Comparison of ENCODE assay signal across 14 cellular contexts in the genomic region with DNA sequence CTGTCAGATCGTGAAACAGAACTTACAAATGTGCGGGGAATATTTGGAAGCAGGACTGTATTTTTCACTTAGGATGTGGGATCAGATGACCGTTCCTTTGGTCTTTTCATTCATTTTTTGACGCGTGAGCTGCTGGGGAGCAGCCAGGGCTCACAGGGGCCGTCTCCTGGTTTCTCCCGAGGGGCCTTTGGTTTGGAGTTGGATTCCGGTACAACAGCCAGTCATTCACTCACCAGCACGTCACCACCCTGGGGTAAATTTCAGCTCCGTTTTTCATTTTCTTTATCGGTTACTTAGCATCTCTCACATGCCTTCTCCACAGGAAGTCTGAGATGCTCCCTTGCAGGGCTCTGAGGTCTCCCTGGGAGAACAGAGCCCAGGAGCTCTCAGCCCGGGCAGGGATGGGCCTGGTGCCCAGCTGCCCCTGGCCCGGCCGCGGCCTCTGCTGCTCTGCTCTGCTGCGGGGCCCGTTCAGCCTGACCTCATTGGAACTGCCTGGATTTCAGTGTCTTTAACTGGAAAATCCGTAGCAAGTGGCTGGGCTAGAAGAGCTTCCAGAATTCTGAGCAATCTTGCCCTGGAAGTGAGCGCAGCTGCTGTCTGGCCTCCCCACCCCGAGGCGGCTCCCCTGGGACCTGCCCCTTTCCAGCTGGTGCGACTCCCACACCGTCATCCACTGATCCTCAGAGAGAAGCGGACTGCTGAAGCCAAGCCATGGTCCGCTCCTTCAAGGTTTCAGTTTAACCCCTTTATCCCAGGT.
A peak's percentile ranks its signal among the peaks of the same experiment; 100 is the strongest.
DNase-seq lines count a peak whose midpoint lies in the region; ATAC-seq and TF ChIP-seq lines count a peak whose summit lies in the region.
"Had no signal": no experiment of that assay in that cellular context is flagged by ENCODE, and none has a peak within 500 bp of the region (broad histone marks: within the 10 kb centered on the region; RNA-seq: fewer than 3 reads in every experiment).

No MANE protein-coding gene starts in this region.

- H3K27ac ChIP-seq in thyroid gland: no peak overlapping the region
- H3K27ac ChIP-seq: SK-N-MC had no signal

- intact Hi-C loops in thyroid gland (cut with DNase I): no loop called here

- H3K27ac Mint-ChIP-seq in brain: peak overlapping the region in 4 of 5 experiments; percentile 28 to 86 (median 68)
- no peak overlapping the region for H3K27ac Mint-ChIP-seq in activated naive CD4-positive, alpha-beta T cell treated with anti-CD3 and anti-CD28 coated beads, Interleukin-2, amount 50 U/mL, for 72 hours
- H3K27ac Mint-ChIP-seq: activated CD8-positive, alpha-beta T cell treated with anti-CD3 and anti-CD28 coated beads for 36 hours; dendritic cell treated with granulocyte-macrophage colony-stimulating factor and Interleukin-4, amounts not matched to agents 40 ng/mL and 50 ng/mL, for 4 days had no signal

- H3K36me3 Mint-ChIP-seq in brain: no peaks in the 10 kb centered on the region
- no peaks in the 10 kb centered on the region for H3K36me3 Mint-ChIP-seq in activated naive CD4-positive, alpha-beta T cell treated with anti-CD3 and anti-CD28 coated beads, Interleukin-2, amount 50 U/mL, for 72 hours

- H3K4me3 Mint-ChIP-seq in brain: no peak overlapping the region
- H3K4me3 Mint-ChIP-seq: activated CD8-positive, alpha-beta T cell treated with anti-CD3 and anti-CD28 coated beads for 36 hours; dendritic cell treated with granulocyte-macrophage colony-stimulating factor and Interleukin-4, amounts not matched to agents 40 ng/mL and 50 ng/mL, for 4 days had no signal

- H3K9me3 ChIP-seq in BE2C (0 out of 2 replicates have a peak, but pooled peaks cover 3% of the 10 kb centered on the region), thyroid gland (no peaks in the 10 kb centered on the region)
- H3K9me3 ChIP-seq: transverse colon had no signal

- H3K27me3 Mint-ChIP-seq in brain: no peaks in the 10 kb centered on the region
- H3K27me3 Mint-ChIP-seq: dendritic cell treated with granulocyte-macrophage colony-stimulating factor and Interleukin-4, amounts not matched to agents 40 ng/mL and 50 ng/mL, for 4 days had no signal

- 63 to 70% methylated on average over 20 to 21 of the region's 25 CpGs for WGBS in thyroid gland, 2 donors

- H3K27me3 ChIP-seq in BE2C (no peaks in the 10 kb centered on the region), thyroid gland (no peaks in the 10 kb centered on the region)
- H3K27me3 ChIP-seq: transverse colon had no signal

- TF ChIP-seq CTCF in BE2C (IDR thresholded peaks at IDR 0.05; ENCODE audit: low read depth, low read length) (no peak), brain (conservative IDR thresholded peaks at IDR 0.05) (no peak), thyroid gland (IDR thresholded peaks at IDR 0.05) (no peak)

- H3K36me3 ChIP-seq in BE2C (no peaks in the 10 kb centered on the region), thyroid gland (no peaks in the 10 kb centered on the region)
- H3K36me3 ChIP-seq: transverse colon had no signal

- peaks cover 29% of the 10 kb centered on the region for H3K4me1 Mint-ChIP-seq in brain

- H3K4me1 ChIP-seq in BE2C (peaks cover 22% of the 10 kb centered on the region), thyroid gland (no peaks in the 10 kb centered on the region)

- ATAC-seq in left lobe of liver: no peak
- ATAC-seq in activated naive CD4-positive, alpha-beta T cell treated with anti-CD3 and anti-CD28 coated beads, Interleukin-2, amount 50 U/mL, for 72 hours: no peak
- ATAC-seq in GM18868 (IDR thresholded peaks at IDR 0.05; ENCODE audit: unreplicated experiment): no peak
- ATAC-seq: activated CD8-positive, alpha-beta T cell treated with anti-CD3 and anti-CD28 coated beads for 36 hours had no signal

- DNase-seq in BE2C (peak; percentile 93), NCI-H2171 (lab: John Stamatoyannopoulos, UW) (peak; percentile 79), left lobe of liver (ENCODE audit: low spot score) (peak; percentile 39), HUDEP-2 (lab: John Stamatoyannopoulos, UW; ENCODE audit: unreplicated experiment in 76 of 76) (no peak), thyroid gland (no peak)
- DNase-seq in activated naive CD4-positive, alpha-beta T cell treated with anti-CD3 and anti-CD28 coated beads, Interleukin-2, amount 50 U/mL, for 72 hours (ENCODE audit: low spot score in 2 of 2): no peak
- DNase-seq: activated CD8-positive, alpha-beta T cell treated with anti-CD3 and anti-CD28 coated beads for 36 hours; NCI-H2029 treated with DMSO at 0.1 percent for 48 hours; stimulated activated CD4-positive, alpha-beta T cell treated with anti-CD3 and anti-CD28 coated beads, Interleukin-2, amount 100 ng/mL, for 48 hours had no signal

- TF ChIP-seq POLR2A in thyroid gland (IDR thresholded peaks at IDR 0.05): no peak

- H3K9me3 Mint-ChIP-seq in brain: peaks cover 0 to 9% (median 4%) of the 10 kb centered on the region in 5 experiments
- no peaks in the 10 kb centered on the region for H3K9me3 Mint-ChIP-seq in activated naive CD4-positive, alpha-beta T cell treated with anti-CD3 and anti-CD28 coated beads, Interleukin-2, amount 50 U/mL, for 72 hours
- H3K9me3 Mint-ChIP-seq: activated CD8-positive, alpha-beta T cell treated with anti-CD3 and anti-CD28 coated beads for 36 hours had no signal

- H3K4me3 ChIP-seq in BE2C (ENCODE audit: low read depth, low read length): peak overlapping the region; percentile 41
- H3K4me3 ChIP-seq in thyroid gland (replicated peaks in 1 of 3): no peak overlapping the region
- H3K4me3 ChIP-seq: SK-N-MC, transverse colon had no signal

Comparison
In these comparisons a context has a peak if more than half of its experiments do, and no peak if none do; other contexts are left out.
1. DNase-seq: peak in BE2C (single experiment), NCI-H2171 (single experiment) and left lobe of liver (single experiment); none in HUDEP-2 (0 of 76), thyroid gland (0 of 2) and activated naive CD4-positive, alpha-beta T cell treated with anti-CD3 and anti-CD28 coated beads, Interleukin-2, amount 50 U/mL, for 72 hours (0 of 2).
2. H3K27ac Mint-ChIP-seq: peak in brain (4 of 5); none in activated naive CD4-positive, alpha-beta T cell treated with anti-CD3 and anti-CD28 coated beads, Interleukin-2, amount 50 U/mL, for 72 hours (0 of 2).